ENCODE assay signal across 27 cellular contexts in genomic region chr12:113639474-113639873, GRCh38.
"Had no signal": no experiment of that assay in that cellular context is flagged by ENCODE, and none has a peak within 500 bp of the region (broad histone marks: within the 10 kb centered on the region; RNA-seq: fewer than 3 reads in every experiment).

No MANE protein-coding gene starts in this region.

- H3K4me3 Mint-ChIP-seq: dendritic cell treated with granulocyte-macrophage colony-stimulating factor and Interleukin-4, amounts not matched to agents 40 ng/mL and 50 ng/mL, for 4 days; natural killer cell; stimulated activated naive B cell treated with anti-CD40 and anti-IgM and Interleukin-4, amounts not matched to agents 10 μg/mL and 1 μg/mL and 100 μg/mL, for 72 hours; stimulated activated naive CD8-positive, alpha-beta T cell treated with anti-CD3 and anti-CD28 coated beads, Interleukin-15, Interleukin-2, amounts not matched to agents 100 ng/mL and 50 ng/mL, for 24 hours had no signal

- H3K9me3 ChIP-seq: colonic mucosa, esophagus muscularis mucosa, gastroesophageal sphincter, heart left ventricle, left lung, ovary, psoas muscle, spleen, thoracic aorta, tibial nerve, upper lobe of right lung, uterus had no signal

- H3K4me1 ChIP-seq: colonic mucosa, foreskin keratinocyte, left lung, psoas muscle, spleen, upper lobe of right lung, uterus had no signal

- H3K4me3 ChIP-seq: colonic mucosa, esophagus muscularis mucosa, gastroesophageal sphincter, heart left ventricle, left lung, ovary, psoas muscle, skin epidermis, spleen, thoracic aorta, tibial nerve, upper lobe of right lung, uterus had no signal

- ATAC-seq: foreskin keratinocyte; gastroesophageal sphincter; left cardiac atrium; left lung; natural killer cell; psoas muscle; right cardiac atrium; stimulated activated naive B cell treated with anti-CD40 and anti-IgM and Interleukin-4, amounts not matched to agents 10 μg/mL and 1 μg/mL and 100 μg/mL, for 72 hours; upper lobe of right lung had no signal

- H3K36me3 ChIP-seq: colonic mucosa, esophagus muscularis mucosa, gastroesophageal sphincter, heart left ventricle, left lung, ovary, spleen, thoracic aorta, tibial nerve, upper lobe of right lung, uterus had no signal

- FAIRE-seq: endothelial cell of umbilical vein, islet of Langerhans had no signal

- H3K9me3 Mint-ChIP-seq: dendritic cell treated with granulocyte-macrophage colony-stimulating factor and Interleukin-4, amounts not matched to agents 40 ng/mL and 50 ng/mL, for 4 days; natural killer cell; stimulated activated naive B cell treated with anti-CD40 and anti-IgM and Interleukin-4, amounts not matched to agents 10 μg/mL and 1 μg/mL and 100 μg/mL, for 72 hours; stimulated activated naive CD8-positive, alpha-beta T cell treated with anti-CD3 and anti-CD28 coated beads, Interleukin-15, Interleukin-2, amounts not matched to agents 100 ng/mL and 50 ng/mL, for 24 hours had no signal

- H3K27me3 ChIP-seq: ovary had no signal

- H3K36me3 Mint-ChIP-seq: natural killer cell; stimulated activated naive B cell treated with anti-CD40 and anti-IgM and Interleukin-4, amounts not matched to agents 10 μg/mL and 1 μg/mL and 100 μg/mL, for 72 hours had no signal

- H3K27ac Mint-ChIP-seq: dendritic cell treated with granulocyte-macrophage colony-stimulating factor and Interleukin-4, amounts not matched to agents 40 ng/mL and 50 ng/mL, for 4 days; natural killer cell; stimulated activated naive B cell treated with anti-CD40 and anti-IgM and Interleukin-4, amounts not matched to agents 10 μg/mL and 1 μg/mL and 100 μg/mL, for 72 hours; stimulated activated naive CD8-positive, alpha-beta T cell treated with anti-CD3 and anti-CD28 coated beads, Interleukin-15, Interleukin-2, amounts not matched to agents 100 ng/mL and 50 ng/mL, for 24 hours had no signal

- H3K27ac ChIP-seq: colonic mucosa, esophagus muscularis mucosa, foreskin keratinocyte, gastroesophageal sphincter, heart left ventricle, left lung, ovary, psoas muscle, skin epidermis, spleen, thoracic aorta, tibial nerve, upper lobe of right lung, uterus had no signal

- DNase-seq: colonic mucosa; effector CD8-positive, alpha-beta T cell; foreskin keratinocyte; heart left ventricle; hippocampal formation; left cardiac atrium; left lung; mesendoderm; natural killer cell; occipital lobe; ovary; posterior cingulate gyrus; psoas muscle; right cardiac atrium; spleen; stimulated activated naive B cell treated with anti-CD40 and anti-IgM and Interleukin-4, amounts not matched to agents 10 μg/mL and 1 μg/mL and 100 μg/mL, for 72 hours; upper lobe of right lung; uterus had no signal
